12 cellular contexts compared by ENCODE assay signal in the genomic region with DNA sequence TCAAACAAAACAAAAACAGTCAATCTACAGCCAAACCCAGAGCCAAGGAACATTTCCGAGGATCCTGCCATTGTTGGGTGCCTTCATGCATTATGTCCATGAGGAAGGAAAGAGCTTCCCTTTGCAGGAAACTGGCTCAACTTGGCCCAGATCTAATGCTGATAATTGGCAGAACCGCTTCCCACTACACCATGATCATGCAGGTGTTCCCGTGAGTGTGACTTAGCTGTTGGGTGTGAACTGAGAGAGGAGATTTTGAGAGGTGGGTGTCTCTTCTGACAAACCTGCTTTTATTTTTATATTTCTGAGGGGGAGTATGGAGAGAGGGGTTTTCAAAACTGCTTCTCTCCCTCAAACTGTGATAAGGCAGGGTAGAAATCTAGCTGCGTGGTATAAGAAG. TPM values are rescaled to one million over a fixed set of nuclear protein-coding genes. Genes with fewer than 3 reads are reported as not detected.
DNase-seq lines count a peak whose midpoint lies in the region; ATAC-seq and TF ChIP-seq lines count a peak whose summit lies in the region.
"Had no signal": no experiment of that assay in that cellular context is flagged by ENCODE, and none has a peak within 500 bp of the region (broad histone marks: within the 10 kb centered on the region; RNA-seq: fewer than 3 reads in every experiment).

No MANE protein-coding gene starts in this region.

- no peak for ATAC-seq in effector memory CD8-positive, alpha-beta T cell (replicated peaks)

- no peak overlapping the region for H2AFZ ChIP-seq in Karpas-422 (ENCODE audit: low read length)

- DNase-seq in HuH-7.5 (ENCODE audit: low spot score) (peak; percentile 2), progenitor cell of endocrine pancreas (ENCODE audit: low spot score, unreplicated experiment) (no peak), Karpas-422 (no peak), ovary (no peak)
- DNase-seq in effector memory CD8-positive, alpha-beta T cell: no peak
- DNase-seq: DMS 273 treated with DMSO at 0.1 percent for 48 hours had no signal

- 84 to 89% (median 88%) methylated on average over 4 of the region's 4 CpGs for WGBS in ovary, 3 donors

- no peaks in the 10 kb centered on the region for H3K9me2 ChIP-seq in Karpas-422 (replicated peaks; ENCODE audit: insufficient read depth, low read length)

- H3K4me3 ChIP-seq in Karpas-422 (ENCODE audit: low read length) (no peak overlapping the region), ovary (no peak overlapping the region)

- H3K27ac Mint-ChIP-seq in brain (peak overlapping the region in 4 of 5 experiments; percentile 80 to 95 (median 88)), progenitor cell of endocrine pancreas (peak overlapping the region; percentile 83)
- H3K27ac Mint-ChIP-seq in effector memory CD8-positive, alpha-beta T cell: no peak overlapping the region
- H3K27ac Mint-ChIP-seq: B cell had no signal

- H3K9me3 ChIP-seq in Karpas-422 (ENCODE audit: low read length) (no peaks in the 10 kb centered on the region), ovary (no peaks in the 10 kb centered on the region)

- H3K4me2 ChIP-seq in Karpas-422 (ENCODE audit: low read depth, low read length, poor library complexity, severe bottlenecking): no peak overlapping the region

- H3K9ac ChIP-seq in Karpas-422 (ENCODE audit: low read length): no peak overlapping the region

- no peak for TF ChIP-seq EP300 in ovary (IDR thresholded peaks at IDR 0.05)

- no peak for TF ChIP-seq POLR2A in ovary (IDR thresholded peaks at IDR 0.05)

- H3K36me3 Mint-ChIP-seq in brain (peaks cover 10% of the 10 kb centered on the region), progenitor cell of endocrine pancreas (ENCODE audit: insufficient read depth) (peaks cover 8% of the 10 kb centered on the region)
- H3K36me3 Mint-ChIP-seq in effector memory CD8-positive, alpha-beta T cell (ENCODE audit: insufficient read depth): peaks cover 64% of the 10 kb centered on the region

- intact Hi-C loops in ovary (cut with DNase I): loop anchor here in 1 of 4 donors (5.0 kb wide), 1 partner anchor 82 kb away; the partner anchor contains the start of gene TSC22D4

- no peaks in the 10 kb centered on the region for H3K79me2 ChIP-seq in Karpas-422 (ENCODE audit: low read length)

- H3K27ac ChIP-seq in 22Rv1 (0 out of 2 replicates have a peak overlapping the region, but pooled peaks have one; percentile 3), Karpas-422 (ENCODE audit: low read length) (no peak overlapping the region), ovary (no peak overlapping the region)

- no peak for TF ChIP-seq CTCF in 22Rv1 (IDR thresholded peaks at IDR 0.05)
- no peak for TF ChIP-seq CTCF in brain (conservative IDR thresholded peaks at IDR 0.05)
- no peak for TF ChIP-seq CTCF in progenitor cell of endocrine pancreas (IDR thresholded peaks at IDR 0.05; ENCODE audit: unreplicated experiment)
- no peak for TF ChIP-seq CTCF in ovary (IDR thresholded peaks at IDR 0.05)

- H3K36me3 ChIP-seq in Karpas-422 (ENCODE audit: insufficient read depth, low read length) (no peaks in the 10 kb centered on the region), ovary (no peaks in the 10 kb centered on the region)

- no peaks in the 10 kb centered on the region for H3K4me1 ChIP-seq in Karpas-422 (ENCODE audit: low read length)
- H3K4me1 ChIP-seq in ovary (ENCODE audit: insufficient read depth): no peaks in the 10 kb centered on the region

- H3K27me3 ChIP-seq in Karpas-422 (ENCODE audit: low read length) (no peaks in the 10 kb centered on the region), ovary (no peaks in the 10 kb centered on the region)

- H3K4me1 Mint-ChIP-seq in brain (peaks cover 17% of the 10 kb centered on the region), progenitor cell of endocrine pancreas (ENCODE audit: low read depth) (peaks cover 5% of the 10 kb centered on the region)
- H3K4me1 Mint-ChIP-seq in effector memory CD8-positive, alpha-beta T cell (ENCODE audit: low read depth in 2 of 2): peaks cover 10 to 11% of the 10 kb centered on the region in 2 donors

- H3K9me3 Mint-ChIP-seq in brain: no peaks in the 10 kb centered on the region
- H3K9me3 Mint-ChIP-seq in progenitor cell of endocrine pancreas (ENCODE audit: low read depth): no peaks in the 10 kb centered on the region
- H3K9me3 Mint-ChIP-seq in effector memory CD8-positive, alpha-beta T cell: no peaks in the 10 kb centered on the region
- H3K9me3 Mint-ChIP-seq: H9 had no signal

- H4K20me1 ChIP-seq in Karpas-422 (ENCODE audit: insufficient read depth, low read depth, low read length): no peaks in the 10 kb centered on the region

- no peaks in the 10 kb centered on the region for H3K27me3 Mint-ChIP-seq in brain
- no peaks in the 10 kb centered on the region for H3K27me3 Mint-ChIP-seq in progenitor cell of endocrine pancreas
- no peaks in the 10 kb centered on the region for H3K27me3 Mint-ChIP-seq in effector memory CD8-positive, alpha-beta T cell
- H3K27me3 Mint-ChIP-seq: B cell; CD4-positive, alpha-beta memory T cell had no signal

- no peak overlapping the region for H3K4me3 Mint-ChIP-seq in brain
- no peak overlapping the region for H3K4me3 Mint-ChIP-seq in progenitor cell of endocrine pancreas (ENCODE audit: low read depth)
- H3K4me3 Mint-ChIP-seq in effector memory CD8-positive, alpha-beta T cell: no peak overlapping the region
- H3K4me3 Mint-ChIP-seq: B cell; CD4-positive, alpha-beta memory T cell; H9 had no signal

RNA-seq across cellular contexts. Expression of gene SAP25, which starts 14.6 kb away (rescaled TPM):
- polyA plus RNA-seq in brain (ENCODE audit: insufficient read depth, low read depth, low replicate concordance): 0.81 TPM
- total RNA-seq in progenitor cell of endocrine pancreas: 7.7 and 8.1 TPM in 2 replicates
- total RNA-seq in Karpas-422 (2014; rRNA removed; shearing (Covaris generic); ENCODE audit: low replicate concordance): 2.5 and 4.9 TPM in 2 replicates
- total RNA-seq in ovary: 10 to 100 TPM in 2 of 7 donors, 1 to 10 TPM in 5; 3.2 to 10.1 (median 7.2) TPM
- polyA plus RNA-seq in ovary: 1 to 10 TPM in 1 of 2 donors, not detected in 1; 4.0 TPM
- total RNA-seq: LHCN-M2 had no signal

RNA-seq across cellular contexts. Expression of gene AGFG2, which starts 20.1 kb away (rescaled TPM):
- polyA plus RNA-seq in brain (ENCODE audit: insufficient read depth, low read depth, low replicate concordance): 44.8 TPM
- total RNA-seq in progenitor cell of endocrine pancreas: 9.8 and 10.3 TPM in 2 replicates
- 5.7 and 6.7 TPM in 2 replicates for total RNA-seq in Karpas-422 (2014; rRNA removed; shearing (Covaris generic); ENCODE audit: low replicate concordance)
- total RNA-seq in ovary: 100 to 1,000 TPM in 1 of 7 donors, 10 to 100 TPM in 6; 44.7 to 115 (median 61.5) TPM
- polyA plus RNA-seq in ovary: 10 to 100 TPM; 10.0 to 55.9 TPM

RNA-seq across cellular contexts. Expression of gene LRCH4, which starts 26.8 kb away (rescaled TPM):
- polyA plus RNA-seq in brain (ENCODE audit: insufficient read depth, low read depth, low replicate concordance) (32.4 TPM), ovary (10 to 100 TPM in 1 of 2 donors, 1 to 10 TPM in 1; 3.5 to 50.3 TPM)
- total RNA-seq in progenitor cell of endocrine pancreas (76.6 and 82.7 TPM in 2 replicates), ovary (100 to 1,000 TPM in 3 of 7 donors, 10 to 100 TPM in 4; 65.2 to 133 (median 90.6) TPM)
- 11.9 and 33.5 TPM in 2 replicates for total RNA-seq in Karpas-422 (2014; rRNA removed; shearing (Covaris generic); ENCODE audit: low replicate concordance)

RNA-seq across cellular contexts. Expression of gene FBXO24, which starts 27.0 kb away (rescaled TPM):
- polyA plus RNA-seq in brain (ENCODE audit: insufficient read depth, low read depth, low replicate concordance) (0.53 TPM), ovary (under 1 TPM; 0.33 to 0.63 TPM)
- total RNA-seq in progenitor cell of endocrine pancreas (0.41 and 1.2 TPM in 2 replicates), ovary (1 to 10 TPM in 3 of 7 donors, under 1 TPM in 4; 0.34 to 2.2 (median 0.84) TPM)
- 1.0 TPM in 1 of 2 replicates, not detected in the other for total RNA-seq in Karpas-422 (2014; rRNA removed; shearing (Covaris generic); ENCODE audit: low replicate concordance)

RNA-seq across cellular contexts. Expression of gene PCOLCE, which starts 43.0 kb away (rescaled TPM):
- polyA plus RNA-seq in brain (ENCODE audit: insufficient read depth, low read depth, low replicate concordance) (24.2 TPM), ovary (10 to 100 TPM; 42.4 to 56.2 TPM)
- total RNA-seq in progenitor cell of endocrine pancreas (16.1 and 20.3 TPM in 2 replicates), ovary (100 to 1,000 TPM in 3 of 7 donors, 10 to 100 TPM in 4; 24.3 to 185 (median 67.5) TPM)
- 2.8 and 12.3 TPM in 2 replicates for total RNA-seq in Karpas-422 (2014; rRNA removed; shearing (Covaris generic); ENCODE audit: low replicate concordance)

Comparison
In these comparisons a context has a peak if more than half of its experiments do, and no peak if none do; other contexts are left out.
1. H3K27ac Mint-ChIP-seq: peak in brain (4 of 5) and progenitor cell of endocrine pancreas (single experiment); none in effector memory CD8-positive, alpha-beta T cell (0 of 2).